ENCODE assay signal across 16 cellular contexts in the genomic region with DNA sequence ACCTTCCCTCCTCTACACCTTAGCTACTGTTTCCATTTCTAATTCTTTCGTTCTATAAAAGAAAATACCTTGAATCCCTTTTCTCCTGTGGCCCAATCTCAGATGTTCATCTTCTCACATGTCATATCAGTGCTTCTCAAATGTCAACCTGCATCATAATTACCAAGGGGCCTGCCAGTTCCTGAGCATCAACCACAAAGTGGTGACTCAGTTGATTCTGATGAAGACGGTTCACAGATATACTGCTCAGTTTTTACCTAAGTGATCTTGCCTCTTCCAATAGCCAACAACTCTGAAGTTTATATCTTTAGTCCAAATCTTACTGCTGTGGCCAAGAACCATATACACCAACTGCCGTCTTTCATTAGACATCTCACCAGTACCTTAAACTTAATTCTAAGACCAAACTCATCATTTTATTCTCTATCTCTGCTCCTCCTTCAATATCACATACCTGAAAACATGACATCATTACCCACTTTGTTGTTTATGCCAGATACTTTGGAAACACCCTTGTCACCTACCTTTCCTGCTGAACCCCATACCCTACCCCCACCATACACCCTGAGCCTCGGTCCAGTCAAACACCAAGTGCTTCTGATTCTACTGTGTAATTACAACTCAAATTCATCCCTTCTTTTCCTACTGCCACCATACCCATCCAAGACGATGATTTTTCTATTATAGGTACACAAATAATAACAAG.
DNase-seq lines count a peak whose midpoint lies in the region; ATAC-seq, FAIRE-seq and TF ChIP-seq lines count a peak whose summit lies in the region.
"Had no signal": no experiment of that assay in that cellular context is flagged by ENCODE, and none has a peak within 500 bp of the region (broad histone marks: within the 10 kb centered on the region; RNA-seq: fewer than 3 reads in every experiment).

No MANE protein-coding gene starts in this region.

- peak overlapping the region; percentile 6 to 75 (median 54) for H3K27ac Mint-ChIP-seq in CD4-positive, CD25-positive, alpha-beta regulatory T cell
- peak overlapping the region; percentile 89 for H3K27ac Mint-ChIP-seq in activated CD4-positive, alpha-beta memory T cell treated with anti-CD3 and anti-CD28 coated beads, Interleukin-2, amount 10 ng/mL, durations not matched to agents 7 days and 5 days
- peak overlapping the region; percentile 43 for H3K27ac Mint-ChIP-seq in endothelial cell (ENCODE audit: unreplicated experiment)
- H3K27ac Mint-ChIP-seq: CD4-positive, alpha-beta T cell; endodermal cell; HFFc6 had no signal

- H3K27me3 Mint-ChIP-seq in CD4-positive, CD25-positive, alpha-beta regulatory T cell: no peaks in the 10 kb centered on the region
- no peaks in the 10 kb centered on the region for H3K27me3 Mint-ChIP-seq in activated CD4-positive, alpha-beta memory T cell treated with anti-CD3 and anti-CD28 coated beads, Interleukin-2, amount 10 ng/mL, durations not matched to agents 7 days and 5 days
- H3K27me3 Mint-ChIP-seq in endothelial cell (ENCODE audit: unreplicated experiment): peaks cover 2% of the 10 kb centered on the region
- H3K27me3 Mint-ChIP-seq: CD4-positive, alpha-beta T cell had no signal

- POLR2A ChIA-PET in activated CD4-positive, alpha-beta memory T cell treated with anti-CD3 and anti-CD28 coated beads, Interleukin-2, amount 10 ng/mL, durations not matched to agents 7 days and 5 days (lab: Charles Lee): interaction anchor here (1.3 kb wide), 1 partner anchor 136 kb away, joined by 8 read pairs; the partner anchor contains the start of gene RNF32

- H3K4me3 ChIP-seq in CD4-positive, CD25-positive, alpha-beta regulatory T cell (ENCODE audit: low read depth, low read length): no peak overlapping the region
- no peak overlapping the region for H3K4me3 ChIP-seq in psoas muscle
- H3K4me3 ChIP-seq: transverse colon had no signal

- FAIRE-seq in HTR-8/SVneo (lab: Jason Lieb, UNC): no peak

- peak; percentile 82 for ATAC-seq in CD4-positive, CD25-positive, alpha-beta regulatory T cell (ENCODE audit: low read depth in 2 of 2)
- ATAC-seq in HG02759 (IDR thresholded peaks at IDR 0.05; ENCODE audit: unreplicated experiment) (no peak), GM18867 (IDR thresholded peaks at IDR 0.05; ENCODE audit: unreplicated experiment) (no peak), psoas muscle (no peak)

- no peaks in the 10 kb centered on the region for H3K36me3 ChIP-seq in CD4-positive, CD25-positive, alpha-beta regulatory T cell (ENCODE audit: control insufficient read depth, insufficient read depth, low read length)
- H3K36me3 ChIP-seq in psoas muscle (ENCODE audit: insufficient read depth in 1 of 2, low read depth in 1 of 2): no peaks in the 10 kb centered on the region
- H3K36me3 ChIP-seq: transverse colon had no signal

- peak overlapping the region in 1 of 4 donors; percentile 4 for H3K4me3 Mint-ChIP-seq in CD4-positive, CD25-positive, alpha-beta regulatory T cell
- H3K4me3 Mint-ChIP-seq in activated CD4-positive, alpha-beta memory T cell treated with anti-CD3 and anti-CD28 coated beads, Interleukin-2, amount 10 ng/mL, durations not matched to agents 7 days and 5 days: peak overlapping the region; percentile 22
- peak overlapping the region; percentile 21 for H3K4me3 Mint-ChIP-seq in endothelial cell (ENCODE audit: unreplicated experiment)
- H3K4me3 Mint-ChIP-seq: CD4-positive, alpha-beta T cell; endodermal cell; HFFc6 had no signal

- DNase-seq in CD4-positive, CD25-positive, alpha-beta regulatory T cell: peak in 1 of 3 donors; percentile 55
- peak; percentile 22 for DNase-seq in ELR (ENCODE audit: low read depth)
- DNase-seq in activated CD4-positive, alpha-beta memory T cell treated with anti-CD3 and anti-CD28 coated beads, Interleukin-2, amount 10 ng/mL, durations not matched to agents 7 days and 5 days: peak; percentile 54
- no peak for DNase-seq in endothelial cell (ENCODE audit: low spot score)
- no peak for DNase-seq in psoas muscle
- DNase-seq in HTR-8/SVneo (ENCODE audit: insufficient read length, low spot score): no peak
- DNase-seq: CD4-positive, alpha-beta T cell; endodermal cell; GDM1; HFFc6; NCI-H1092; NCI-H446 treated with DMSO at 0.1 percent for 48 hours; OCI-M1; transverse colon had no signal

- no peaks in the 10 kb centered on the region for H3K9me3 ChIP-seq in CD4-positive, CD25-positive, alpha-beta regulatory T cell (ENCODE audit: control insufficient read depth in 2 of 2, low read length in 2 of 2)
- peaks cover 8% of the 10 kb centered on the region for H3K9me3 ChIP-seq in psoas muscle

- intact Hi-C loops in psoas muscle (cut with DNase I): no loop called here

- CTCF ChIA-PET in activated CD4-positive, alpha-beta memory T cell treated with anti-CD3 and anti-CD28 coated beads, Interleukin-2, amount 10 ng/mL, durations not matched to agents 7 days and 5 days (lab: Charles Lee): interaction anchor here (1.2 kb wide), 1 partner anchor 137 kb away, joined by 3 read pairs; the partner anchor contains the start of gene RNF32

- peaks cover 0 to 3% (median 0%) of the 10 kb centered on the region in 7 donors for H3K9me3 Mint-ChIP-seq in CD4-positive, CD25-positive, alpha-beta regulatory T cell
- H3K9me3 Mint-ChIP-seq in activated CD4-positive, alpha-beta memory T cell treated with anti-CD3 and anti-CD28 coated beads, Interleukin-2, amount 10 ng/mL, durations not matched to agents 7 days and 5 days: peaks cover 3% of the 10 kb centered on the region
- no peaks in the 10 kb centered on the region for H3K9me3 Mint-ChIP-seq in endothelial cell (ENCODE audit: unreplicated experiment)
- H3K9me3 Mint-ChIP-seq: HFFc6 had no signal

- H3K36me3 Mint-ChIP-seq in CD4-positive, CD25-positive, alpha-beta regulatory T cell: peaks cover 27% of the 10 kb centered on the region
- peaks cover 30% of the 10 kb centered on the region for H3K36me3 Mint-ChIP-seq in activated CD4-positive, alpha-beta memory T cell treated with anti-CD3 and anti-CD28 coated beads, Interleukin-2, amount 10 ng/mL, durations not matched to agents 7 days and 5 days (ENCODE audit: low read depth)
- peaks cover 19% of the 10 kb centered on the region for H3K36me3 Mint-ChIP-seq in endothelial cell (ENCODE audit: low read depth, unreplicated experiment)

- H3K4me1 Mint-ChIP-seq in CD4-positive, CD25-positive, alpha-beta regulatory T cell: peaks cover 22 to 39% (median 24%) of the 10 kb centered on the region in 4 donors
- peaks cover 56% of the 10 kb centered on the region for H3K4me1 Mint-ChIP-seq in activated CD4-positive, alpha-beta memory T cell treated with anti-CD3 and anti-CD28 coated beads, Interleukin-2, amount 10 ng/mL, durations not matched to agents 7 days and 5 days
- peaks cover 19% of the 10 kb centered on the region for H3K4me1 Mint-ChIP-seq in endothelial cell (ENCODE audit: unreplicated experiment)
- H3K4me1 Mint-ChIP-seq: endodermal cell had no signal

- H3K27ac ChIP-seq in CD4-positive, CD25-positive, alpha-beta regulatory T cell (ENCODE audit: insufficient read depth, low read length, poor library complexity, severe bottlenecking): peak overlapping the region; percentile 44
- no peak overlapping the region for H3K27ac ChIP-seq in psoas muscle
- H3K27ac ChIP-seq: transverse colon had no signal

- H3K4me1 ChIP-seq in CD4-positive, CD25-positive, alpha-beta regulatory T cell (ENCODE audit: control insufficient read depth, insufficient read depth, low read length, poor library complexity, severe bottlenecking): no peaks in the 10 kb centered on the region
- H3K4me1 ChIP-seq in psoas muscle: no peaks in the 10 kb centered on the region
- H3K4me1 ChIP-seq: transverse colon had no signal

- H3K27me3 ChIP-seq in CD4-positive, CD25-positive, alpha-beta regulatory T cell (ENCODE audit: control insufficient read depth, insufficient read depth, low read length): no peaks in the 10 kb centered on the region
- H3K27me3 ChIP-seq in psoas muscle (ENCODE audit: insufficient read depth in 3 of 3, low read length in 2 of 3): no peaks in the 10 kb centered on the region
- H3K27me3 ChIP-seq: transverse colon had no signal

- TF ChIP-seq CTCF in endothelial cell (IDR thresholded peaks at IDR 0.05; ENCODE audit: unreplicated experiment) (no peak), psoas muscle (IDR thresholded peaks at IDR 0.05) (no peak)

- WGBS in psoas muscle, 3 donors: 92 to 97% (median 92%) methylated on average over 5 of the region's 5 CpGs

Comparison
In these comparisons a context has a peak if more than half of its experiments do, and no peak if none do; other contexts are left out.
1. ATAC-seq: peak in CD4-positive, CD25-positive, alpha-beta regulatory T cell (2 of 2); none in HG02759 (single experiment), GM18867 (single experiment) and psoas muscle (0 of 4).
2. DNase-seq: peak in ELR (single experiment) and activated CD4-positive, alpha-beta memory T cell treated with anti-CD3 and anti-CD28 coated beads, Interleukin-2, amount 10 ng/mL, durations not matched to agents 7 days and 5 days (single experiment); none in endothelial cell (single experiment), psoas muscle (0 of 2) and HTR-8/SVneo (single experiment).
3. Peak in every context shown above with its lines, with median percentiles within 50 percentile points of each other: H3K27ac Mint-ChIP-seq.